ENCODE assay signal across 1 cellular context in genomic region chr17:55622547-55622946, GRCh38.
TF ChIP-seq lines count a peak whose summit lies in the region.

No MANE protein-coding gene starts in this region.

TF ChIP-seq in endothelial cell of umbilical vein, 7 proteins besides CTCF, POLR2A, EP300 and RAD21:
- TF ChIP-seq, protein P1, sequence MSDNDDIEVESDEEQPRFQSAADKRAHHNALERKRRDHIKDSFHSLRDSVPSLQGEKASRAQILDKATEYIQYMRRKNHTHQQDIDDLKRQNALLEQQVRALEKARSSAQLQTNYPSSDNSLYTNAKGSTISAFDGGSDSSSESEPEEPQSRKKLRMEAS (IDR thresholded peaks at IDR 0.05; ENCODE audit: insufficient read depth, insufficient read length), result no peak
- TF ChIP-seq POLR2AphosphoS5 (IDR thresholded peaks at IDR 0.05; ENCODE audit: insufficient read depth, low read depth, low read length) (no peak), EZH2 (IDR thresholded peaks at IDR 0.05; ENCODE audit: borderline replicate concordance, low read depth, low read length, severe bottlenecking) (no peak), GATA2 (IDR thresholded peaks at IDR 0.05; ENCODE audit: insufficient read depth, insufficient read length, low read depth, low read length) (no peak), MYC (IDR thresholded peaks at IDR 0.05; ENCODE audit: low read depth, low read length) (no peak), FOS (IDR thresholded peaks at IDR 0.05; ENCODE audit: borderline replicate concordance, insufficient read depth, low read length) (no peak), JUN (IDR thresholded peaks at IDR 0.05; ENCODE audit: borderline replicate concordance, insufficient read depth, insufficient read length, low read depth) (no peak)
TF ChIP-seq in endothelial cell of umbilical vein: peak in this region for 0.
